8 cellular contexts compared by ENCODE assay signal in the genomic region with DNA sequence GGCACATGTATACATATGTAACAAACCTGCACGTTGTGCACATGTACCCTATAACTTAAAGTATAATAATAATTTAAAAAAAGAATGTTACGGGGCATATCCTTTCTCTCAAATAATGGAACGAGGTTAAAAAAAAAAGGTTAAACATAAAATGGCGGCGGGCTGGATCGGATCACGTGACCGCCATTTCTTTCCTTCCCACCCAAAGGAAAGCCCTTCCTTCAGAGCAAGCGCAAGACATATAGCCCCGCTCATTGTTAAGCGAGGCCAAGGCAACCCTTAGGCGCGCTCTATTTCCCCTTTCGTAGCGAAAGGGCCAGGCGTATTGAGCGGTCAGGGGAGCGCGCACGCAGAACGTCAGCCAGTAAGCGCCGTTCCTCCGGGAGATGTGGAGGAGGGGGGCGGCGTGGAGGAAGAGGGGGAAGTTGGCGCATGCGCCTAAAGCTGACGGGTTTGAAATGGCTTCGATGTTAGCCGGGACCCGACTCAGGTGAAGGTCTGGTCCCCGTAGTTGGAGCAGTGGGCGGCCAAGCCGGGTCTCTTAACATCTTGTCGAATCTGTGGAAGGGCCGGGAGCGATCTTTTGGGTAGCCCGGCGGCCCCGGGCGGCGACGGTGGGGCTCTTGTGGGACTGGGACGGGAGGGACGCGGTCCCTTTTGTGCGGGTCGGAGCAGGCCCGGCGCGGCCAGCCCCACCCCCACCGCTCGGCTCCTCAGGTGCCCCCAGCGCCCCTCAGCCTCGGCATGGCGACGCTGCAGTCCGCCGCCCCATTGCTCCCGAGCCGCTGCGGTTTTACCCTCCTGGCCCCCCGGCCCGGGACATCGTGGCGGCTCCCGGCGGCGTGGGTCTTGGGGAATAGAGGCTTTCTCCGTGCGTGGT. TPM values are rescaled to one million over a fixed set of nuclear protein-coding genes. Genes with fewer than 3 reads are reported as not detected.
A peak's percentile ranks its signal among the peaks of the same experiment; 100 is the strongest.
DNase-seq lines count a peak whose midpoint lies in the region; ATAC-seq and TF ChIP-seq lines count a peak whose summit lies in the region.

A gene with protein sequence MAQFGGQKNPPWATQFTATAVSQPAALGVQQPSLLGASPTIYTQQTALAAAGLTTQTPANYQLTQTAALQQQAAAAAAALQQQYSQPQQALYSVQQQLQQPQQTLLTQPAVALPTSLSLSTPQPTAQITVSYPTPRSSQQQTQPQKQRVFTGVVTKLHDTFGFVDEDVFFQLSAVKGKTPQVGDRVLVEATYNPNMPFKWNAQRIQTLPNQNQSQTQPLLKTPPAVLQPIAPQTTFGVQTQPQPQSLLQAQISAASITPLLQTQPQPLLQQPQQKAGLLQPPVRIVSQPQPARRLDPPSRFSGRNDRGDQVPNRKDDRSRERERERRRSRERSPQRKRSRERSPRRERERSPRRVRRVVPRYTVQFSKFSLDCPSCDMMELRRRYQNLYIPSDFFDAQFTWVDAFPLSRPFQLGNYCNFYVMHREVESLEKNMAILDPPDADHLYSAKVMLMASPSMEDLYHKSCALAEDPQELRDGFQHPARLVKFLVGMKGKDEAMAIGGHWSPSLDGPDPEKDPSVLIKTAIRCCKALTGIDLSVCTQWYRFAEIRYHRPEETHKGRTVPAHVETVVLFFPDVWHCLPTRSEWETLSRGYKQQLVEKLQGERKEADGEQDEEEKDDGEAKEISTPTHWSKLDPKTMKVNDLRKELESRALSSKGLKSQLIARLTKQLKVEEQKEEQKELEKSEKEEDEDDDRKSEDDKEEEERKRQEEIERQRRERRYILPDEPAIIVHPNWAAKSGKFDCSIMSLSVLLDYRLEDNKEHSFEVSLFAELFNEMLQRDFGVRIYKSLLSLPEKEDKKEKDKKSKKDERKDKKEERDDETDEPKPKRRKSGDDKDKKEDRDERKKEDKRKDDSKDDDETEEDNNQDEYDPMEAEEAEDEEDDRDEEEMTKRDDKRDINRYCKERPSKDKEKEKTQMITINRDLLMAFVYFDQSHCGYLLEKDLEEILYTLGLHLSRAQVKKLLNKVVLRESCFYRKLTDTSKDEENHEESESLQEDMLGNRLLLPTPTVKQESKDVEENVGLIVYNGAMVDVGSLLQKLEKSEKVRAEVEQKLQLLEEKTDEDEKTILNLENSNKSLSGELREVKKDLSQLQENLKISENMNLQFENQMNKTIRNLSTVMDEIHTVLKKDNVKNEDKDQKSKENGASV (plus strand): TSS at position 447 of the 880 bp plus-strand sequence. CDS start 1,266 bp downstream, outside the sequence.

- peak; percentile 99 for ATAC-seq in GM19324 (IDR thresholded peaks at IDR 0.05; ENCODE audit: low FRiP score, unreplicated experiment)
- peak; percentile 92 for ATAC-seq in HG03469 (IDR thresholded peaks at IDR 0.05; ENCODE audit: unreplicated experiment)

- peaks cover 14% of the 10 kb centered on the region for H3K4me1 Mint-ChIP-seq in activated CD4-positive, alpha-beta T cell treated with anti-CD3 and anti-CD28 coated beads, Interleukin-2, amount 10 ng/mL, durations not matched to agents 24 days and 14 days

- H3K27ac ChIP-seq in colonic mucosa, result peak within 1 kb of the TSS; percentile 80

- peaks cover 7% of the 10 kb centered on the region for H3K9me3 Mint-ChIP-seq in activated CD4-positive, alpha-beta T cell treated with anti-CD3 and anti-CD28 coated beads, Interleukin-2, amount 10 ng/mL, durations not matched to agents 24 days and 14 days

- no peaks in the 10 kb centered on the region for H3K27me3 ChIP-seq in BJ (ENCODE audit: control insufficient read depth, insufficient read depth, low read length)
- no peaks in the 10 kb centered on the region for H3K27me3 ChIP-seq in colonic mucosa

- peak within 1 kb of the TSS; percentile 66 to 99 for H3K9ac ChIP-seq in colonic mucosa (ENCODE audit: low read depth in 2 of 2, low read length in 2 of 2)

- peak within 1 kb of the TSS; percentile 84 for H3K4me3 ChIP-seq in BJ (ENCODE audit: low read depth, low read length)
- peak within 1 kb of the TSS; percentile 82 for H3K4me3 ChIP-seq in colonic mucosa

- H3K36me3 ChIP-seq in BJ (ENCODE audit: control insufficient read depth, insufficient read depth, low read length), result peaks cover 1% of the 10 kb centered on the region
- no peaks in the 10 kb centered on the region for H3K36me3 ChIP-seq in colonic mucosa

- H3K4me1 ChIP-seq in colonic mucosa, result peaks cover 6% of the 10 kb centered on the region

- peak within 1 kb of the TSS; percentile 98 for H3K27ac Mint-ChIP-seq in activated CD4-positive, alpha-beta T cell treated with anti-CD3 and anti-CD28 coated beads, Interleukin-2, amount 10 ng/mL, durations not matched to agents 24 days and 14 days

- H3K36me3 Mint-ChIP-seq in activated CD4-positive, alpha-beta T cell treated with anti-CD3 and anti-CD28 coated beads, Interleukin-2, amount 10 ng/mL, durations not matched to agents 24 days and 14 days (ENCODE audit: low read depth), result peaks cover 28% of the 10 kb centered on the region

- POLR2A ChIA-PET in BJ (lab: Charles Lee), result interaction anchor here (0.7 kb wide), 1 partner anchor 14 kb away, joined by 4 read pairs; no protein-coding TSS in a partner anchor

- H3K27me3 Mint-ChIP-seq in activated CD4-positive, alpha-beta T cell treated with anti-CD3 and anti-CD28 coated beads, Interleukin-2, amount 10 ng/mL, durations not matched to agents 24 days and 14 days, result no peaks in the 10 kb centered on the region

- DNase-seq in BJ (ENCODE audit: low read depth) (peak; percentile 95), NCI-H526 treated with DMSO at 0.1 percent for 48 hours (lab: John Stamatoyannopoulos, UW) (peak; percentile 95), colonic mucosa (peak; percentile 96), kidney tubule cell (ENCODE audit: low spot score) (peak; percentile 99)
- DNase-seq in activated CD4-positive, alpha-beta T cell treated with anti-CD3 and anti-CD28 coated beads, Interleukin-2, amount 10 ng/mL, durations not matched to agents 24 days and 14 days, result peak; percentile 98
- peak; percentile 95 to 97 (median 96) for DNase-seq in stimulated activated CD4-positive, alpha-beta T cell treated with anti-CD3 and anti-CD28 coated beads, Interleukin-1b, Interleukin-23, amount 100 ng/mL, for 24 hours (ENCODE audit: low read depth in 4 of 4, low spot score in 1 of 4)

- no peaks in the 10 kb centered on the region for H3K9me3 ChIP-seq in colonic mucosa

- CTCF ChIA-PET in BJ (lab: Yijun Ruan, JAX), result interaction anchor here (0.7 kb wide), 1 partner anchor 14 kb away, joined by 3 read pairs; no protein-coding TSS in a partner anchor

- peak within 1 kb of the TSS; percentile 95 for H3K4me3 Mint-ChIP-seq in activated CD4-positive, alpha-beta T cell treated with anti-CD3 and anti-CD28 coated beads, Interleukin-2, amount 10 ng/mL, durations not matched to agents 24 days and 14 days

- intact Hi-C loops in activated CD4-positive, alpha-beta T cell treated with anti-CD3 and anti-CD28 coated beads, Interleukin-2, amount 10 ng/mL, durations not matched to agents 24 days and 14 days (cut with micrococcal nuclease), result loop anchor here (1.0 to 5.0 kb wide), 8 partner anchors 120 to 390 kb away; a partner anchor contains a TSS
- intact Hi-C loops in colonic mucosa (cut with DNase I), result no loop called here

- TF ChIP-seq CTCF in BJ (IDR thresholded peaks at IDR 0.05; ENCODE audit: insufficient read depth, low read depth, low read length), result no peak
- no peak for TF ChIP-seq CTCF in colonic mucosa (IDR thresholded peaks at IDR 0.05)

RNA-seq across cellular contexts. Expression of the gene that starts here (rescaled TPM):
- 61.4 and 64.2 TPM in 2 replicates for polyA plus RNA-seq in BJ (2011; rRNA removed)
- polyA minus RNA-seq in BJ (2011; rRNA and poly(A)+ RNA removed), result 47.6 and 59.5 TPM in 2 replicates
- 95.2 and 112 TPM in 2 replicates for total RNA-seq in activated CD4-positive, alpha-beta T cell treated with anti-CD3 and anti-CD28 coated beads, Interleukin-2, amount 10 ng/mL, durations not matched to agents 24 days and 14 days
- total RNA-seq in colonic mucosa, result 10 to 100 TPM; 46.5 to 62.8 TPM

Comparison
In these comparisons a context has a peak if more than half of its experiments do, and no peak if none do; other contexts are left out.
1. Peak in every context shown above with its lines: DNase-seq, ATAC-seq, H3K4me3 ChIP-seq and H3K27ac ChIP-seq.